Comparison of ENCODE assay signal across 1 cellular context in the genomic region with DNA sequence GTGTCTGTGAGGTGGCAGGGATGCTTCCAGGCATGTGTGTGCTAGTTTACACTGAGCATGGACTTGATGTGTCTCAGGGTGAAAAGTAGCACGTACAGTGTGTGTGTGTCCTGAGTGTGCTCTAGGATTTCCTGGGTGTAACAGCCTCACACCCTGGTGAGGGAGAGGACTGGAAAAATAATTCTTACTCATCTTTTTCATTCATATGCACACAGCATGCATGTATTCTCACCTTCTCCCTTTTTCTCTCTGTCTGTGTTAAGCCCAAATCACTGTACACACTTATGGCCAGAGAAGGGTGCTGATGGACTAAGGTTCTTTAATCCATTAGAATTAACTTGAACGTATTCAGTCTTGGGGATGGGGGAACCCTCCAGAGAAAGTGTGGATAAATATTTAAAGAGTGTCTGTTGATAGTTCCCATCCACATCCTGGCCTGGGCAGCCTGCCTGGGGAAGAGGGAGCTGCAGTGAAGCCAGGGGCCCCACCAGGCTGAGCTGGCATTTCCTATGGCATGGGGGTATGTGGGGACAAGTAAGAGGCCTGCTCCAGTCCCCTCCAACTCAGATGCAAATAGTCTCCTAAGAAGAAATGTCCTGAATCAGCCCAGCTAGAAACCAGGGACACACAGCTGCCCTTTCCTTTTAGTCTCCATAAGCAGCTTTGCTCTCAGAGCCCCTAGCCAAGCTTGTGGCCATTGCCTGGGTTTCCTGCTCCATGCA.
TF ChIP-seq lines count a peak whose summit lies in the region.

No MANE protein-coding gene starts in this region.

TF ChIP-seq in SK-N-SH, 30 proteins besides CTCF, POLR2A, EP300 and RAD21:
- no peak for TF ChIP-seq FOSL2 (IDR thresholded peaks at IDR 0.05; ENCODE audit: borderline replicate concordance, low read depth)
